Comparison of ENCODE assay signal across 24 cellular contexts in genomic region chr14:91732859-91733477, GRCh38. TPM values are rescaled to one million over a fixed set of nuclear protein-coding genes. Genes with fewer than 3 reads are reported as not detected.
DNase-seq lines count a peak whose midpoint lies in the region; ATAC-seq and TF ChIP-seq lines count a peak whose summit lies in the region.
"Had no signal": no experiment of that assay in that cellular context is flagged by ENCODE, and none has a peak within 500 bp of the region (broad histone marks: within the 10 kb centered on the region; RNA-seq: fewer than 3 reads in every experiment).

No MANE protein-coding gene starts in this region.

- H3K4me1 ChIP-seq in PC-3 (ENCODE audit: insufficient read depth, low read length) (no peaks in the 10 kb centered on the region), hepatocyte (ENCODE audit: insufficient read depth) (no peaks in the 10 kb centered on the region), left ventricle myocardium inferior (no peaks in the 10 kb centered on the region)
- H3K4me1 ChIP-seq in naive thymus-derived CD4-positive, alpha-beta T cell (ENCODE audit: control insufficient read depth in 2 of 2, insufficient read depth in 2 of 2, low read length in 2 of 2), result no peaks in the 10 kb centered on the region
- H3K4me1 ChIP-seq: A549, upper lobe of left lung had no signal

- H3K27ac ChIP-seq in PC-3 (ENCODE audit: low read length) (no peak overlapping the region), hepatocyte (no peak overlapping the region), left ventricle myocardium inferior (replicated peaks) (no peak overlapping the region)
- H3K27ac ChIP-seq in naive thymus-derived CD4-positive, alpha-beta T cell (ENCODE audit: low read depth, low read length), result no peak overlapping the region
- H3K27ac ChIP-seq: A549, cardiac muscle cell, epithelial cell of prostate, upper lobe of left lung had no signal

- no peaks in the 10 kb centered on the region for H3K9me3 Mint-ChIP-seq in activated CD8-positive, alpha-beta T cell treated with anti-CD3 and anti-CD28 coated beads for 36 hours
- no peaks in the 10 kb centered on the region for H3K9me3 Mint-ChIP-seq in activated CD8-positive, alpha-beta T cell treated with anti-CD3 and anti-CD28 coated beads, Interleukin-2, amount 10 ng/mL, durations not matched to agents 7 days and 5 days (ENCODE audit: insufficient read depth)
- peaks cover 0 to 2% (median 0%) of the 10 kb centered on the region in 11 donors for H3K9me3 Mint-ChIP-seq in naive thymus-derived CD4-positive, alpha-beta T cell
- H3K9me3 Mint-ChIP-seq: activated CD4-positive, alpha-beta memory T cell treated with anti-CD3 and anti-CD28 coated beads for 36 hours; immature natural killer cell; T-cell had no signal

- no peak for TF ChIP-seq CTCF in activated CD8-positive, alpha-beta T cell treated with anti-CD3 and anti-CD28 coated beads for 36 hours (IDR thresholded peaks at IDR 0.05)
- TF ChIP-seq CTCF in PC-3 (conservative IDR thresholded peaks at IDR 0.05; ENCODE audit: low read depth, low read length) (no peak), hepatocyte (IDR thresholded peaks at IDR 0.05; ENCODE audit: poor library complexity) (no peak), left ventricle myocardium inferior (IDR thresholded peaks at IDR 0.05; ENCODE audit: borderline replicate concordance) (no peak)

- H2AFZ ChIP-seq in PC-3 (ENCODE audit: low read length), result no peak overlapping the region
- no peak overlapping the region for H2AFZ ChIP-seq in hepatocyte

- H3K27me3 ChIP-seq in PC-3 (ENCODE audit: low read length) (peaks cover 47% of the 10 kb centered on the region; the same call in 1 of the 2 replicates), hepatocyte (no peaks in the 10 kb centered on the region), left ventricle myocardium inferior (ENCODE audit: low read depth) (no peaks in the 10 kb centered on the region)
- no peaks in the 10 kb centered on the region for H3K27me3 ChIP-seq in naive thymus-derived CD4-positive, alpha-beta T cell (ENCODE audit: control insufficient read depth in 2 of 2, insufficient read depth in 2 of 2, low read length in 2 of 2)
- H3K27me3 ChIP-seq: cardiac muscle cell, upper lobe of left lung had no signal

- POLR2A ChIA-PET in activated CD8-positive, alpha-beta T cell treated with anti-CD3 and anti-CD28 coated beads for 36 hours (lab: Charles Lee), result no interaction called here
- POLR2A ChIA-PET in activated CD8-positive, alpha-beta T cell treated with anti-CD3 and anti-CD28 coated beads, Interleukin-2, amount 10 ng/mL, durations not matched to agents 7 days and 5 days (lab: Charles Lee), result no interaction called here
- POLR2A ChIA-PET in PC-3 (lab: Charles Lee; ENCODE audit: unreplicated experiment), result no interaction called here
- POLR2A ChIA-PET in naive thymus-derived CD4-positive, alpha-beta T cell (lab: Charles Lee), result no interaction called here

- H3K4me2 ChIP-seq in PC-3 (ENCODE audit: low read length), result no peak overlapping the region
- H3K4me2 ChIP-seq in hepatocyte, result no peak overlapping the region
- H3K4me2 ChIP-seq: A549 had no signal

- WGBS in hepatocyte (ENCODE audit: low lambda C conversion rate, missing lambda C conversion rate), result 40% methylated on average over 2 of the region's 2 CpGs

- BruUV-seq in PC-3 (replicated peaks; lab: Mats Ljungman, UMichigan), result no TSS peak

- CTCF ChIA-PET in activated CD8-positive, alpha-beta T cell treated with anti-CD3 and anti-CD28 coated beads for 36 hours (lab: Charles Lee), result interaction anchor here (0.9 kb wide), 1 partner anchor 167 kb away, joined by 3 read pairs; no protein-coding TSS in a partner anchor
- CTCF ChIA-PET in activated CD8-positive, alpha-beta T cell treated with anti-CD3 and anti-CD28 coated beads, Interleukin-2, amount 10 ng/mL, durations not matched to agents 7 days and 5 days (lab: Charles Lee), result interaction anchor here (0.7 to 1.4 kb wide), 2 partner anchors 13 to 178 kb away, joined by 3 to 4 read pairs; no protein-coding TSS in a partner anchor
- CTCF ChIA-PET in PC-3 (lab: Charles Lee), result no interaction called here
- CTCF ChIA-PET in naive thymus-derived CD4-positive, alpha-beta T cell (lab: Charles Lee), result no interaction called here

- H3K4me3 ChIP-seq in PC-3 (ENCODE audit: low read length) (no peak overlapping the region), hepatocyte (no peak overlapping the region), left ventricle myocardium inferior (no peak overlapping the region)
- no peak overlapping the region for H3K4me3 ChIP-seq in naive thymus-derived CD4-positive, alpha-beta T cell (ENCODE audit: low read length)
- H3K4me3 ChIP-seq: A549, cardiac muscle cell, upper lobe of left lung had no signal

- peak; percentile 69 for ATAC-seq in activated CD8-positive, alpha-beta T cell treated with anti-CD3 and anti-CD28 coated beads for 36 hours
- ATAC-seq in activated CD8-positive, alpha-beta T cell treated with anti-CD3 and anti-CD28 coated beads, Interleukin-2, amount 10 ng/mL, durations not matched to agents 7 days and 5 days, result no peak
- ATAC-seq in PC-3, result no peak
- no peak for ATAC-seq in naive thymus-derived CD4-positive, alpha-beta T cell
- ATAC-seq: A549; naive thymus-derived CD8-positive, alpha-beta T cell; Right ventricle myocardium inferior; stimulated activated naive B cell treated with anti-CD40 and anti-IgM and Interleukin-4, amounts not matched to agents 10 μg/mL and 1 μg/mL and 100 μg/mL, for 72 hours; T-cell had no signal

- H3K9me2 ChIP-seq in PC-3 (replicated peaks; ENCODE audit: low read length) (no peaks in the 10 kb centered on the region), hepatocyte (replicated peaks; ENCODE audit: insufficient read depth) (no peaks in the 10 kb centered on the region)

- no peaks in the 10 kb centered on the region for H4K20me1 ChIP-seq in PC-3 (ENCODE audit: low read length)
- no peaks in the 10 kb centered on the region for H4K20me1 ChIP-seq in hepatocyte (ENCODE audit: insufficient read depth, poor library complexity, severe bottlenecking)

- no peak overlapping the region for H3K9ac ChIP-seq in PC-3 (ENCODE audit: low read length)

- no peak for DNase-seq in activated CD8-positive, alpha-beta T cell treated with anti-CD3 and anti-CD28 coated beads for 36 hours
- DNase-seq in activated CD8-positive, alpha-beta T cell treated with anti-CD3 and anti-CD28 coated beads, Interleukin-2, amount 10 ng/mL, durations not matched to agents 7 days and 5 days, result no peak
- peak; percentile 14 for DNase-seq in PC-3
- peak; percentile 32 for DNase-seq in hepatocyte (ENCODE audit: low spot score)
- DNase-seq in renal cortical epithelial cell (ENCODE audit: low read depth), result peak; percentile 56
- DNase-seq in left ventricle myocardium inferior, result no peak
- no peak for DNase-seq in naive thymus-derived CD4-positive, alpha-beta T cell
- no peak for DNase-seq in DMS153 (lab: John Stamatoyannopoulos, UW)
- DNase-seq: activated CD4-positive, alpha-beta memory T cell treated with anti-CD3 and anti-CD28 coated beads for 36 hours; CD4-positive, CD25-positive, alpha-beta regulatory T cell; dermis blood vessel endothelial cell; DND-41; GOT3; immature natural killer cell; naive thymus-derived CD8-positive, alpha-beta T cell; NCI-H146; NCI-H446; stimulated activated naive B cell treated with anti-CD40 and anti-IgM and Interleukin-4, amounts not matched to agents 10 μg/mL and 1 μg/mL and 100 μg/mL, for 72 hours; T-cell; upper lobe of left lung had no signal

- no peaks in the 10 kb centered on the region for H3K27me3 Mint-ChIP-seq in activated CD8-positive, alpha-beta T cell treated with anti-CD3 and anti-CD28 coated beads for 36 hours
- peaks cover 4% of the 10 kb centered on the region for H3K27me3 Mint-ChIP-seq in activated CD8-positive, alpha-beta T cell treated with anti-CD3 and anti-CD28 coated beads, Interleukin-2, amount 10 ng/mL, durations not matched to agents 7 days and 5 days (ENCODE audit: low read depth)
- peaks cover 0 to 8% (median 0%) of the 10 kb centered on the region in 5 donors for H3K27me3 Mint-ChIP-seq in naive thymus-derived CD4-positive, alpha-beta T cell
- H3K27me3 Mint-ChIP-seq: activated CD4-positive, alpha-beta memory T cell treated with anti-CD3 and anti-CD28 coated beads for 36 hours had no signal

- H3K27ac Mint-ChIP-seq in activated CD8-positive, alpha-beta T cell treated with anti-CD3 and anti-CD28 coated beads for 36 hours, result no peak overlapping the region
- H3K27ac Mint-ChIP-seq in activated CD8-positive, alpha-beta T cell treated with anti-CD3 and anti-CD28 coated beads, Interleukin-2, amount 10 ng/mL, durations not matched to agents 7 days and 5 days, result no peak overlapping the region
- H3K27ac Mint-ChIP-seq in naive thymus-derived CD4-positive, alpha-beta T cell, result no peak overlapping the region
- H3K27ac Mint-ChIP-seq: activated CD4-positive, alpha-beta memory T cell treated with anti-CD3 and anti-CD28 coated beads for 36 hours; CD4-positive, CD25-positive, alpha-beta regulatory T cell; immature natural killer cell; naive thymus-derived CD8-positive, alpha-beta T cell; stimulated activated naive B cell treated with anti-CD40 and anti-IgM and Interleukin-4, amounts not matched to agents 10 μg/mL and 1 μg/mL and 100 μg/mL, for 72 hours; T-cell had no signal

- intact Hi-C loops in activated CD8-positive, alpha-beta T cell treated with anti-CD3 and anti-CD28 coated beads for 36 hours (cut with micrococcal nuclease), result no loop called here
- intact Hi-C loops in PC-3 (cut with micrococcal nuclease) (no loop called here), left ventricle myocardium inferior (cut with micrococcal nuclease) (no loop called here)
- intact Hi-C loops in naive thymus-derived CD4-positive, alpha-beta T cell (cut with micrococcal nuclease), result no loop called here

- H3F3A ChIP-seq in PC-3 (ENCODE audit: low read length, unreplicated experiment), result no peaks in the 10 kb centered on the region

- H3K4me1 Mint-ChIP-seq in activated CD8-positive, alpha-beta T cell treated with anti-CD3 and anti-CD28 coated beads for 36 hours (ENCODE audit: low read depth), result peaks cover 16% of the 10 kb centered on the region
- no peaks in the 10 kb centered on the region for H3K4me1 Mint-ChIP-seq in activated CD8-positive, alpha-beta T cell treated with anti-CD3 and anti-CD28 coated beads, Interleukin-2, amount 10 ng/mL, durations not matched to agents 7 days and 5 days (ENCODE audit: low read depth)
- H3K4me1 Mint-ChIP-seq in naive thymus-derived CD4-positive, alpha-beta T cell, result peaks cover 0 to 7% (median 0%) of the 10 kb centered on the region in 7 donors
- H3K4me1 Mint-ChIP-seq: CD4-positive, CD25-positive, alpha-beta regulatory T cell; immature natural killer cell; stimulated activated naive B cell treated with anti-CD40 and anti-IgM and Interleukin-4, amounts not matched to agents 10 μg/mL and 1 μg/mL and 100 μg/mL, for 72 hours had no signal

- H3K79me2 ChIP-seq in PC-3 (ENCODE audit: low read length), result no peaks in the 10 kb centered on the region
- no peaks in the 10 kb centered on the region for H3K79me2 ChIP-seq in hepatocyte

- H3K36me3 ChIP-seq in PC-3 (ENCODE audit: low read depth, low read length) (no peaks in the 10 kb centered on the region), hepatocyte (replicated peaks; ENCODE audit: insufficient read depth, low read depth) (no peaks in the 10 kb centered on the region), left ventricle myocardium inferior (no peaks in the 10 kb centered on the region)
- H3K36me3 ChIP-seq in naive thymus-derived CD4-positive, alpha-beta T cell (ENCODE audit: control insufficient read depth in 2 of 3, insufficient read depth in 3 of 3, low read length in 3 of 3), result no peaks in the 10 kb centered on the region
- H3K36me3 ChIP-seq: cardiac muscle cell, upper lobe of left lung had no signal

- H3K9me3 ChIP-seq in PC-3 (ENCODE audit: low read length), result no peaks in the 10 kb centered on the region
- no peaks in the 10 kb centered on the region for H3K9me3 ChIP-seq in hepatocyte (ENCODE audit: low read depth)
- H3K9me3 ChIP-seq in left ventricle myocardium inferior (replicated peaks), result no peaks in the 10 kb centered on the region
- H3K9me3 ChIP-seq in naive thymus-derived CD4-positive, alpha-beta T cell (ENCODE audit: control insufficient read depth in 2 of 3, low read length in 3 of 3), result no peaks in the 10 kb centered on the region
- H3K9me3 ChIP-seq: A549, upper lobe of left lung had no signal

- H3K36me3 Mint-ChIP-seq in activated CD8-positive, alpha-beta T cell treated with anti-CD3 and anti-CD28 coated beads for 36 hours (ENCODE audit: low read depth), result no peaks in the 10 kb centered on the region
- no peaks in the 10 kb centered on the region for H3K36me3 Mint-ChIP-seq in activated CD8-positive, alpha-beta T cell treated with anti-CD3 and anti-CD28 coated beads, Interleukin-2, amount 10 ng/mL, durations not matched to agents 7 days and 5 days (ENCODE audit: low read depth)
- H3K36me3 Mint-ChIP-seq in naive thymus-derived CD4-positive, alpha-beta T cell, result peaks cover 0 to 14% (median 12%) of the 10 kb centered on the region in 5 donors

- no peak overlapping the region for H3K4me3 Mint-ChIP-seq in activated CD8-positive, alpha-beta T cell treated with anti-CD3 and anti-CD28 coated beads for 36 hours
- H3K4me3 Mint-ChIP-seq in activated CD8-positive, alpha-beta T cell treated with anti-CD3 and anti-CD28 coated beads, Interleukin-2, amount 10 ng/mL, durations not matched to agents 7 days and 5 days, result no peak overlapping the region
- H3K4me3 Mint-ChIP-seq in naive thymus-derived CD4-positive, alpha-beta T cell, result no peak overlapping the region
- H3K4me3 Mint-ChIP-seq: activated CD4-positive, alpha-beta memory T cell treated with anti-CD3 and anti-CD28 coated beads for 36 hours; CD4-positive, CD25-positive, alpha-beta regulatory T cell; immature natural killer cell; naive thymus-derived CD8-positive, alpha-beta T cell; stimulated activated naive B cell treated with anti-CD40 and anti-IgM and Interleukin-4, amounts not matched to agents 10 μg/mL and 1 μg/mL and 100 μg/mL, for 72 hours; T-cell had no signal

RNA-seq across cellular contexts. Expression of gene CATSPERB, which starts 1.1 kb away (rescaled TPM):
- total RNA-seq in activated CD8-positive, alpha-beta T cell treated with anti-CD3 and anti-CD28 coated beads for 36 hours, result under 1 TPM; 0.27 to 0.60 TPM
- total RNA-seq in activated CD8-positive, alpha-beta T cell treated with anti-CD3 and anti-CD28 coated beads, Interleukin-2, amount 10 ng/mL, durations not matched to agents 7 days and 5 days, result 1 to 10 TPM in 1 of 2 experiments, under 1 TPM in 1; 0.92 to 1.5 TPM
- total RNA-seq in PC-3 (2014; rRNA removed) (not detected in 2 replicates), hepatocyte (7.1 and 19.5 TPM in 2 replicates), renal cortical epithelial cell (0.17 and 0.60 TPM in 2 replicates), left ventricle myocardium inferior (0.99 TPM)
- polyA plus RNA-seq in hepatocyte, result 0.93 and 3.5 TPM in 2 replicates
- 1 to 10 TPM; 1.5 to 8.4 (median 6.6) TPM for total RNA-seq in naive thymus-derived CD4-positive, alpha-beta T cell
- polyA plus RNA-seq in naive thymus-derived CD4-positive, alpha-beta T cell, result under 1 TPM; 0.18 to 0.64 TPM
- total RNA-seq: cardiac muscle cell had no signal
- polyA plus RNA-seq: cardiac muscle cell had no signal

Comparison
In these comparisons a context has a peak if more than half of its experiments do, and no peak if none do; other contexts are left out.
1. DNase-seq: peak in PC-3 (single experiment), hepatocyte (single experiment) and renal cortical epithelial cell (single experiment); none in activated CD8-positive, alpha-beta T cell treated with anti-CD3 and anti-CD28 coated beads for 36 hours (single experiment), activated CD8-positive, alpha-beta T cell treated with anti-CD3 and anti-CD28 coated beads, Interleukin-2, amount 10 ng/mL, durations not matched to agents 7 days and 5 days (single experiment), left ventricle myocardium inferior (single experiment), naive thymus-derived CD4-positive, alpha-beta T cell (0 of 9) and DMS153 (single experiment).
2. CTCF ChIA-PET loops: an anchor here in activated CD8-positive, alpha-beta T cell treated with anti-CD3 and anti-CD28 coated beads for 36 hours (0.9 kb wide) and activated CD8-positive, alpha-beta T cell treated with anti-CD3 and anti-CD28 coated beads, Interleukin-2, amount 10 ng/mL, durations not matched to agents 7 days and 5 days (0.7 to 1.4 kb wide); none called in PC-3 and naive thymus-derived CD4-positive, alpha-beta T cell.